8 cellular contexts compared by ENCODE assay signal in genomic region chr10:101217450-101218281, GRCh38. TPM values are rescaled to one million over a fixed set of nuclear protein-coding genes. Genes with fewer than 3 reads are reported as not detected.
DNase-seq lines count a peak whose midpoint lies in the region; ATAC-seq, FAIRE-seq and TF ChIP-seq lines count a peak whose summit lies in the region.

No MANE protein-coding gene starts in this region.

- no peak overlapping the region for H3K4me3 ChIP-seq in bronchial epithelial cell (ENCODE audit: low read depth, low read length)
- no peak overlapping the region for H3K4me3 ChIP-seq in naive thymus-derived CD4-positive, alpha-beta T cell (ENCODE audit: low read length)
- H3K4me3 ChIP-seq in ascending aorta: peak overlapping the region in 1 of 2 donors; percentile 28

- peak; percentile 70 for TF ChIP-seq CTCF in bronchial epithelial cell (IDR thresholded peaks at IDR 0.05; ENCODE audit: insufficient read depth, low read length, severe bottlenecking)
- no peak for TF ChIP-seq CTCF in ascending aorta (IDR thresholded peaks at IDR 0.05)

- peaks cover 0 to 2% (median 0%) of the 10 kb centered on the region in 5 donors for H3K36me3 Mint-ChIP-seq in naive thymus-derived CD4-positive, alpha-beta T cell

- H3K4me1 ChIP-seq in naive thymus-derived CD4-positive, alpha-beta T cell (ENCODE audit: control insufficient read depth in 2 of 2, insufficient read depth in 2 of 2, low read length in 2 of 2): peaks cover 27 to 48% of the 10 kb centered on the region in 2 donors
- H3K4me1 ChIP-seq in ascending aorta: peaks cover 7 to 22% of the 10 kb centered on the region in 2 donors

- no peak for ATAC-seq in naive thymus-derived CD4-positive, alpha-beta T cell
- ATAC-seq in HG03520 (IDR thresholded peaks at IDR 0.05; ENCODE audit: unreplicated experiment) (no peak), HG02885 (IDR thresholded peaks at IDR 0.05; ENCODE audit: poor library complexity, unreplicated experiment) (no peak)

- CTCF ChIA-PET in naive thymus-derived CD4-positive, alpha-beta T cell (lab: Charles Lee): no interaction called here

- no peaks in the 10 kb centered on the region for H3K36me3 ChIP-seq in bronchial epithelial cell (ENCODE audit: control insufficient read depth, insufficient read depth, low read length)
- no peaks in the 10 kb centered on the region for H3K36me3 ChIP-seq in naive thymus-derived CD4-positive, alpha-beta T cell (ENCODE audit: control insufficient read depth in 2 of 3, insufficient read depth in 3 of 3, low read length in 3 of 3)
- no peaks in the 10 kb centered on the region for H3K36me3 ChIP-seq in ascending aorta

- intact Hi-C loops in naive thymus-derived CD4-positive, alpha-beta T cell (cut with micrococcal nuclease): loop anchor here in 1 of 2 donors (2.0 to 5.0 kb wide), 2 partner anchors 75 to 475 kb away; no protein-coding TSS in a partner anchor
- intact Hi-C loops in ascending aorta (cut with DNase I): no loop called here

- peaks cover 61% of the 10 kb centered on the region for H3K27me3 ChIP-seq in bronchial epithelial cell (ENCODE audit: control insufficient read depth, insufficient read depth, low read length)
- peaks cover 16 to 50% of the 10 kb centered on the region in 2 donors for H3K27me3 ChIP-seq in naive thymus-derived CD4-positive, alpha-beta T cell (ENCODE audit: control insufficient read depth in 2 of 2, insufficient read depth in 2 of 2, low read length in 2 of 2)
- peaks cover 47% of the 10 kb centered on the region for H3K27me3 ChIP-seq in ascending aorta

- POLR2A ChIA-PET in naive thymus-derived CD4-positive, alpha-beta T cell (lab: Charles Lee): no interaction called here

- H3K4me1 Mint-ChIP-seq in naive thymus-derived CD4-positive, alpha-beta T cell: peaks cover 12 to 50% (median 36%) of the 10 kb centered on the region in 7 donors

- H3K4me3 Mint-ChIP-seq in naive thymus-derived CD4-positive, alpha-beta T cell: peak overlapping the region in 6 of 10 donors; percentile 21 to 90 (median 70)

- peak; percentile 29 for DNase-seq in DMS153 treated with DMSO at 0.1 percent for 48 hours (lab: John Stamatoyannopoulos, UW; ENCODE audit: unreplicated experiment)
- peak; percentile 55 for DNase-seq in M059J (ENCODE audit: low read depth)
- DNase-seq in bronchial epithelial cell (ENCODE audit: low read depth): no peak
- DNase-seq in naive thymus-derived CD4-positive, alpha-beta T cell: no peak
- DNase-seq in NCI-H1105 treated with DMSO at 0.1 percent for 48 hours (lab: John Stamatoyannopoulos, UW): no peak
- DNase-seq in ascending aorta (ENCODE audit: low spot score in 2 of 2): no peak

- H3K27me3 Mint-ChIP-seq in naive thymus-derived CD4-positive, alpha-beta T cell: peaks cover 75 to 94% (median 86%) of the 10 kb centered on the region in 5 donors

- no peak for FAIRE-seq in bronchial epithelial cell (lab: Jason Lieb, UNC)

- no peak overlapping the region for H3K27ac Mint-ChIP-seq in naive thymus-derived CD4-positive, alpha-beta T cell

- no peaks in the 10 kb centered on the region for H3K9me3 ChIP-seq in naive thymus-derived CD4-positive, alpha-beta T cell (ENCODE audit: control insufficient read depth in 2 of 3, low read length in 3 of 3)
- no peaks in the 10 kb centered on the region for H3K9me3 ChIP-seq in ascending aorta

- H3K9me3 Mint-ChIP-seq in naive thymus-derived CD4-positive, alpha-beta T cell: peaks cover 0 to 2% (median 0%) of the 10 kb centered on the region in 11 donors

- no peak overlapping the region for H3K27ac ChIP-seq in naive thymus-derived CD4-positive, alpha-beta T cell (ENCODE audit: low read depth, low read length)
- H3K27ac ChIP-seq in ascending aorta: no peak overlapping the region

RNA-seq across cellular contexts. Expression of gene LBX1, which starts 11.6 kb away (rescaled TPM):
- not detected in 2 replicates for total RNA-seq in M059J (2014; rRNA removed; shearing (Covaris generic))
- total RNA-seq in bronchial epithelial cell (not detected in 2 replicates), ascending aorta (not detected)
- total RNA-seq in naive thymus-derived CD4-positive, alpha-beta T cell: not detected
- not detected for polyA plus RNA-seq in naive thymus-derived CD4-positive, alpha-beta T cell

Comparison
In these comparisons a context has a peak if more than half of its experiments do, and no peak if none do; other contexts are left out.
1. DNase-seq: peak in DMS153 treated with DMSO at 0.1 percent for 48 hours (single experiment) and M059J (single experiment); none in bronchial epithelial cell (single experiment), naive thymus-derived CD4-positive, alpha-beta T cell (0 of 9), NCI-H1105 treated with DMSO at 0.1 percent for 48 hours (single experiment) and ascending aorta (0 of 2).